8 cellular contexts compared by ENCODE assay signal in genomic region chr7:55641273-55641691, GRCh38.
DNase-seq lines count a peak whose midpoint lies in the region; ATAC-seq and TF ChIP-seq lines count a peak whose summit lies in the region.

No MANE protein-coding gene starts in this region.

- peaks cover 9% of the 10 kb centered on the region for H3K27me3 Mint-ChIP-seq in activated CD4-positive, alpha-beta T cell treated with anti-CD3 and anti-CD28 coated beads, Interleukin-2, amount 10 ng/mL, durations not matched to agents 24 days and 14 days
- H3K27me3 Mint-ChIP-seq in nephron (ENCODE audit: low read depth) = no peaks in the 10 kb centered on the region

- no peak overlapping the region for H3K9ac ChIP-seq in fibroblast of lung (ENCODE audit: insufficient read depth, low read length)

- H3K27ac ChIP-seq in fibroblast of lung (ENCODE audit: insufficient read depth, low read length) = no peak overlapping the region

- TF ChIP-seq CTCF in fibroblast of lung (conservative IDR thresholded peaks at IDR 0.05 in 1 of 2, IDR thresholded peaks at IDR 0.05 in 1 of 2; ENCODE audit: low read depth in 1 of 2, low read length in 2 of 2) = peak; percentile 68 to 73
- TF ChIP-seq CTCF in nephron (IDR thresholded peaks at IDR 0.05; ENCODE audit: unreplicated experiment in 3 of 3) = peak; percentile 83 to 87 (median 84)

- H3K4me2 ChIP-seq in fibroblast of lung (ENCODE audit: extremely low read depth, insufficient read depth, low read length) = no peak overlapping the region

- no peaks in the 10 kb centered on the region for H3K79me2 ChIP-seq in fibroblast of lung (ENCODE audit: control insufficient read depth, insufficient read depth, low read length)

- DNase-seq in DMS79 treated with DMSO at 0.1 percent for 48 hours (lab: John Stamatoyannopoulos, UW) = peak; percentile 78
- DNase-seq in NCI-H446 (lab: John Stamatoyannopoulos, UW) = peak; percentile 51 to 81
- DNase-seq in activated CD4-positive, alpha-beta T cell treated with anti-CD3 and anti-CD28 coated beads, Interleukin-2, amount 10 ng/mL, durations not matched to agents 24 days and 14 days = peak; percentile 83
- DNase-seq in fibroblast of lung (ENCODE audit: low read depth in 2 of 2) = peak; percentile 74 to 85
- DNase-seq in GF-D8 (lab: John Stamatoyannopoulos, UW) = no peak

- H3K4me1 Mint-ChIP-seq in activated CD4-positive, alpha-beta T cell treated with anti-CD3 and anti-CD28 coated beads, Interleukin-2, amount 10 ng/mL, durations not matched to agents 24 days and 14 days = peaks cover 8% of the 10 kb centered on the region
- peaks cover 3% of the 10 kb centered on the region for H3K4me1 Mint-ChIP-seq in nephron

- H3K4me3 Mint-ChIP-seq in activated CD4-positive, alpha-beta T cell treated with anti-CD3 and anti-CD28 coated beads, Interleukin-2, amount 10 ng/mL, durations not matched to agents 24 days and 14 days = no peak overlapping the region
- no peak overlapping the region for H3K4me3 Mint-ChIP-seq in nephron

- H3K4me1 ChIP-seq in fibroblast of lung (ENCODE audit: control insufficient read depth, extremely low read depth, insufficient read depth, low read length) = no peaks in the 10 kb centered on the region

- H3K9me3 ChIP-seq in fibroblast of lung (ENCODE audit: control insufficient read depth, insufficient read depth, low read depth, low read length) = no peaks in the 10 kb centered on the region

- H3K27me3 ChIP-seq in fibroblast of lung (ENCODE audit: control insufficient read depth, insufficient read depth, low read length) = no peaks in the 10 kb centered on the region

- no peaks in the 10 kb centered on the region for H3K36me3 ChIP-seq in fibroblast of lung (ENCODE audit: control insufficient read depth, insufficient read depth, low read length)

- H2AFZ ChIP-seq in fibroblast of lung (ENCODE audit: low read length) = no peak overlapping the region

- no peak overlapping the region for H3K4me3 ChIP-seq in fibroblast of lung (replicated peaks in 1 of 4; ENCODE audit: control extremely low read depth in 1 of 4, insufficient read depth in 1 of 4, low read depth in 3 of 4, low read length in 4 of 4)

- no peaks in the 10 kb centered on the region for H3K36me3 Mint-ChIP-seq in activated CD4-positive, alpha-beta T cell treated with anti-CD3 and anti-CD28 coated beads, Interleukin-2, amount 10 ng/mL, durations not matched to agents 24 days and 14 days (ENCODE audit: low read depth)
- no peaks in the 10 kb centered on the region for H3K36me3 Mint-ChIP-seq in nephron (ENCODE audit: low read depth)

- H3K27ac Mint-ChIP-seq in activated CD4-positive, alpha-beta T cell treated with anti-CD3 and anti-CD28 coated beads, Interleukin-2, amount 10 ng/mL, durations not matched to agents 24 days and 14 days = no peak overlapping the region
- no peak overlapping the region for H3K27ac Mint-ChIP-seq in nephron

- intact Hi-C loops in activated CD4-positive, alpha-beta T cell treated with anti-CD3 and anti-CD28 coated beads, Interleukin-2, amount 10 ng/mL, durations not matched to agents 24 days and 14 days (cut with micrococcal nuclease) = loop anchor here (1.0 to 5.0 kb wide), 4 partner anchors 81 to 433 kb away; partner anchors contain the start of genes NIPSNAP2 and ZNF713

- no peaks in the 10 kb centered on the region for H3K9me3 Mint-ChIP-seq in activated CD4-positive, alpha-beta T cell treated with anti-CD3 and anti-CD28 coated beads, Interleukin-2, amount 10 ng/mL, durations not matched to agents 24 days and 14 days
- H3K9me3 Mint-ChIP-seq in nephron = peaks cover 6% of the 10 kb centered on the region

- peak; percentile 89 for ATAC-seq in GM19463 (IDR thresholded peaks at IDR 0.05; ENCODE audit: unreplicated experiment)
- peak; percentile 77 for ATAC-seq in HG03457 (IDR thresholded peaks at IDR 0.05; ENCODE audit: unreplicated experiment)

- no peaks in the 10 kb centered on the region for H4K20me1 ChIP-seq in fibroblast of lung (ENCODE audit: control insufficient read depth, extremely low read depth, insufficient read depth, low read length)
